Comparison of ENCODE assay signal across 10 cellular contexts in the genomic region with DNA sequence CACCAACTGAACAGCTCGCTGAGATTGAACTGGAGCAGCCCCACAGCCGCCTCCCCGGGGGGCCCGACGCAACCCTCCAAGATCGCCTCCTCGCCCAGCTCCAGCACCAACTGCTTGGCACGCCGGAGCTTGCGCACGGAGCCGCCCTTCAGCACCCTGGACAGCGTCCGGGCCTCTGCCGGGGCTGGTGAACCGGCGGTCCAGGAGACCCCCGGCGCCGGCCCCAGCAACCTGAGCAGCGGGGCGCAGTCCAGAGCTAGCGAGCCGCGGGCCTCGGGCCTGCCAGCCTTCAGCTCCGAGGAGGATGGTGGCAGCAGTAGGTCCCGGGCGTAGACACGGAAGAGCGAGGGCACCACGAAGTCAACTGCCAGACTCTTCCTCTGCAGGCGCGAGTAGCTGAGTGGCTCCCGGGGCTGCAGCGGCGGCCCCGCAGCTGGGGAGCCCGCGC. TPM values are rescaled to one million over a fixed set of nuclear protein-coding genes. Genes with fewer than 3 reads are reported as not detected.
DNase-seq lines count a peak whose midpoint lies in the region; TF ChIP-seq lines count a peak whose summit lies in the region.
"Had no signal": no experiment of that assay in that cellular context is flagged by ENCODE, and none has a peak within 500 bp of the region (broad histone marks: within the 10 kb centered on the region; RNA-seq: fewer than 3 reads in every experiment).

No MANE protein-coding gene starts in this region.

- no peaks in the 10 kb centered on the region for H3K9me3 ChIP-seq in breast epithelium
- H3K9me3 ChIP-seq in neuron (ENCODE audit: low read length): no peaks in the 10 kb centered on the region
- H3K9me3 ChIP-seq in vagina: no peaks in the 10 kb centered on the region

- H3K4me1 ChIP-seq in breast epithelium (no peaks in the 10 kb centered on the region), neuron (ENCODE audit: insufficient read depth, low read length) (peaks cover 38% of the 10 kb centered on the region), vagina (peaks cover 19% of the 10 kb centered on the region)

- POLR2A ChIA-PET in MCF 10A (lab: Yijun Ruan, JAX): interaction anchor here (0.6 kb wide), 1 partner anchor 552 kb away, joined by 3 read pairs; no protein-coding TSS in a partner anchor

- no TSS peak for BruUV-seq in MCF 10A (replicated peaks; lab: Mats Ljungman, UMichigan)

- intact Hi-C loops in breast epithelium (cut with DNase I; ENCODE audit: low total_unique reads): no loop called here
- intact Hi-C loops in MCF 10A (cut with micrococcal nuclease): no loop called here
- intact Hi-C loops in vagina (cut with DNase I): no loop called here

- H3K36me3 ChIP-seq in breast epithelium: no peaks in the 10 kb centered on the region
- H3K36me3 ChIP-seq in neuron (ENCODE audit: insufficient read depth, low read length): no peaks in the 10 kb centered on the region
- no peaks in the 10 kb centered on the region for H3K36me3 ChIP-seq in vagina

- CTCF ChIA-PET in MCF 10A (lab: Yijun Ruan, JAX): interaction anchor here (1.1 to 14.9 kb wide), 4 partner anchors 10 to 961 kb away, joined by 3 to 247 read pairs (median 6); no protein-coding TSS in a partner anchor

- no peaks in the 10 kb centered on the region for H3K4me1 Mint-ChIP-seq in MCF 10A (ENCODE audit: insufficient read depth, unreplicated experiment)

- DNase-seq in breast epithelium (ENCODE audit: low spot score in 2 of 2) (no peak), MCF 10A (ENCODE audit: unreplicated experiment) (no peak), fibroblast of peridontal ligament (ENCODE audit: extremely low read depth) (peak; percentile 4), vagina (ENCODE audit: extremely low spot score in 2 of 2) (no peak), NCI-H2171 treated with DMSO at 0.1 percent for 48 hours (lab: John Stamatoyannopoulos, UW) (no peak), NCI-H2196 (lab: John Stamatoyannopoulos, UW; ENCODE audit: unreplicated experiment) (no peak)
- peak; percentile 2 for DNase-seq in activated CD8-positive, alpha-beta memory T cell treated with anti-CD3 and anti-CD28 coated beads, Interleukin-2, amount 50 U/mL, for 24 hours (ENCODE audit: extremely low read depth)

- no peak overlapping the region for H3K4me3 Mint-ChIP-seq in MCF 10A (ENCODE audit: unreplicated experiment)

- H3K27me3 Mint-ChIP-seq in MCF 10A (ENCODE audit: insufficient read depth, unreplicated experiment): peaks cover 16% of the 10 kb centered on the region

- H3K9me3 Mint-ChIP-seq in MCF 10A (ENCODE audit: unreplicated experiment): no peaks in the 10 kb centered on the region

- no peak overlapping the region for H3K27ac Mint-ChIP-seq in MCF 10A (ENCODE audit: low read depth, unreplicated experiment)
- H3K27ac Mint-ChIP-seq: stimulated activated naive CD8-positive, alpha-beta T cell treated with anti-CD3 and anti-CD28 coated beads, Interleukin-15, Interleukin-2, amounts not matched to agents 100 ng/mL and 50 ng/mL, for 24 hours had no signal

- peaks cover 0 to 57% of the 10 kb centered on the region in 2 donors for H3K27me3 ChIP-seq in breast epithelium
- H3K27me3 ChIP-seq in neuron (ENCODE audit: insufficient read depth, low read length): no peaks in the 10 kb centered on the region
- peaks cover 4% of the 10 kb centered on the region for H3K27me3 ChIP-seq in vagina

- H2AFZ ChIP-seq in neuron (ENCODE audit: low read depth, low read length): peak overlapping the region; percentile 84

- H3K36me3 Mint-ChIP-seq in MCF 10A (ENCODE audit: insufficient read depth, unreplicated experiment): no peaks in the 10 kb centered on the region

- no peak overlapping the region for H3K27ac ChIP-seq in breast epithelium
- no peak overlapping the region for H3K27ac ChIP-seq in vagina

- TF ChIP-seq POLR2A in breast epithelium (IDR thresholded peaks at IDR 0.05) (no peak), vagina (IDR thresholded peaks at IDR 0.05) (no peak)

- peak overlapping the region in 2 of 3 donors; percentile 55 to 66 for H3K4me3 ChIP-seq in breast epithelium
- peak overlapping the region; percentile 52 for H3K4me3 ChIP-seq in neuron (ENCODE audit: low read length)
- peak overlapping the region; percentile 30 to 34 for H3K4me3 ChIP-seq in vagina

- TF ChIP-seq CTCF in breast epithelium (IDR thresholded peaks at IDR 0.05) (no peak), MCF 10A (IDR thresholded peaks at IDR 0.05; ENCODE audit: unreplicated experiment) (no peak), vagina (IDR thresholded peaks at IDR 0.05) (no peak)

RNA-seq across cellular contexts. Expression of gene ALK, which starts 1.2 kb away (rescaled TPM):
- total RNA-seq in breast epithelium (1 to 10 TPM in 1 of 3 donors, under 1 TPM in 2; 0.33 to 5.6 (median 0.64) TPM), MCF 10A (2022) (0.07 TPM in 1 of 2 replicates, not detected in the other), vagina (0.74 TPM)
- total RNA-seq: activated CD8-positive, alpha-beta memory T cell treated with anti-CD3 and anti-CD28 coated beads for 36 hours had no signal

Comparison
In these comparisons a context has a peak if more than half of its experiments do, and no peak if none do; other contexts are left out.
1. DNase-seq: peak in activated CD8-positive, alpha-beta memory T cell treated with anti-CD3 and anti-CD28 coated beads, Interleukin-2, amount 50 U/mL, for 24 hours (single experiment) and fibroblast of peridontal ligament (single experiment); none in breast epithelium (0 of 2), MCF 10A (single experiment), vagina (0 of 2), NCI-H2171 treated with DMSO at 0.1 percent for 48 hours (single experiment) and NCI-H2196 (single experiment).
2. Peak in every context shown above with its lines, with median percentiles within 50 percentile points of each other: H3K4me3 ChIP-seq.